18 cellular contexts compared by ENCODE assay signal in genomic region chr17:31789707-31790505, GRCh38.
DNase-seq lines count a peak whose midpoint lies in the region; ATAC-seq and TF ChIP-seq lines count a peak whose summit lies in the region.
"Had no signal": no experiment of that assay in that cellular context is flagged by ENCODE, and none has a peak within 500 bp of the region (broad histone marks: within the 10 kb centered on the region; RNA-seq: fewer than 3 reads in every experiment).

No MANE protein-coding gene starts in this region.

- TF ChIP-seq CTCF in HFFc6 (IDR thresholded peaks at IDR 0.05), result no peak

- H2AK5ac ChIP-seq in neuronal stem cell (ENCODE audit: low read depth, low read length), result no peak overlapping the region

- no peak overlapping the region for H3K4ac ChIP-seq in neuronal stem cell (ENCODE audit: low read length)

- ATAC-seq in activated naive CD8-positive, alpha-beta T cell treated with anti-CD3 and anti-CD28 coated beads, Interleukin-2, amount 50 U/mL, for 24 hours, result peak; percentile 33
- peak; percentile 53 for ATAC-seq in stimulated activated naive CD8-positive, alpha-beta T cell treated with anti-CD3 and anti-CD28 coated beads, Interleukin-15, amount 100 ng/mL, for 72 hours
- no peak for ATAC-seq in GM19452 (IDR thresholded peaks at IDR 0.05; ENCODE audit: unreplicated experiment)

- H3K23ac ChIP-seq in neuronal stem cell (ENCODE audit: low read depth, low read length, poor library complexity), result no peak overlapping the region

- DNase-seq in activated naive CD8-positive, alpha-beta T cell treated with anti-CD3 and anti-CD28 coated beads, Interleukin-2, amount 50 U/mL, for 24 hours, result peak; percentile 7
- DNase-seq in activated naive CD8-positive, alpha-beta T cell treated with anti-CD3 and anti-CD28 coated beads for 36 hours, result no peak
- no peak for DNase-seq in HFFc6
- DNase-seq in stimulated activated naive CD8-positive, alpha-beta T cell treated with anti-CD3 and anti-CD28 coated beads, Interleukin-15, amount 100 ng/mL, for 72 hours, result no peak
- no peak for DNase-seq in neuronal stem cell (ENCODE audit: low spot score)
- DNase-seq in activated gamma-delta T cell treated with Interleukin-2 at 50 U/mL for 16 hours, result no peak
- DNase-seq: DND-41, GDM1, GOT3, Karpas-422, NCI-H1417, NCI-H1930, NCI-H2171, NCI-H446, RPMI8226 had no signal

- H3K36me3 ChIP-seq in neuronal stem cell (replicated peaks in 1 of 2; ENCODE audit: control insufficient read depth in 2 of 2, insufficient read depth in 2 of 2, low read length in 2 of 2), result no peaks in the 10 kb centered on the region

- no peak overlapping the region for H4K91ac ChIP-seq in neuronal stem cell (ENCODE audit: low read depth, low read length, poor library complexity)

- no peak overlapping the region for H3K27ac ChIP-seq in neuronal stem cell (replicated peaks; ENCODE audit: low read length)
- H3K27ac ChIP-seq: 22Rv1 had no signal

- no peak overlapping the region for H4K8ac ChIP-seq in neuronal stem cell (ENCODE audit: low read depth, low read length)

- H3K27me3 Mint-ChIP-seq in activated naive CD8-positive, alpha-beta T cell treated with anti-CD3 and anti-CD28 coated beads, Interleukin-2, amount 50 U/mL, for 24 hours, result no peaks in the 10 kb centered on the region
- H3K27me3 Mint-ChIP-seq in activated naive CD8-positive, alpha-beta T cell treated with anti-CD3 and anti-CD28 coated beads for 36 hours, result no peaks in the 10 kb centered on the region
- H3K27me3 Mint-ChIP-seq in HFFc6 (ENCODE audit: insufficient read depth), result no peaks in the 10 kb centered on the region; the same call in 1 of the 2 replicates
- peaks cover 13% of the 10 kb centered on the region for H3K27me3 Mint-ChIP-seq in dendritic cell treated with granulocyte-macrophage colony-stimulating factor and Interleukin-4, amounts not matched to agents 40 ng/mL and 50 ng/mL, for 4 days
- peaks cover 21% of the 10 kb centered on the region for H3K27me3 Mint-ChIP-seq in stimulated activated naive CD8-positive, alpha-beta T cell treated with anti-CD3 and anti-CD28 coated beads, Interleukin-15, amount 100 ng/mL, for 72 hours

- H3K27ac Mint-ChIP-seq in activated naive CD8-positive, alpha-beta T cell treated with anti-CD3 and anti-CD28 coated beads, Interleukin-2, amount 50 U/mL, for 24 hours, result no peak overlapping the region
- H3K27ac Mint-ChIP-seq in activated naive CD8-positive, alpha-beta T cell treated with anti-CD3 and anti-CD28 coated beads for 36 hours, result no peak overlapping the region
- 0 out of 2 replicates have a peak overlapping the region, but pooled peaks have one; percentile 50 for H3K27ac Mint-ChIP-seq in HFFc6
- H3K27ac Mint-ChIP-seq in dendritic cell treated with granulocyte-macrophage colony-stimulating factor and Interleukin-4, amounts not matched to agents 40 ng/mL and 50 ng/mL, for 4 days, result peak overlapping the region; percentile 34
- peak overlapping the region in 1 of 2 donors; percentile 42 for H3K27ac Mint-ChIP-seq in stimulated activated naive CD8-positive, alpha-beta T cell treated with anti-CD3 and anti-CD28 coated beads, Interleukin-15, amount 100 ng/mL, for 72 hours

- no peaks in the 10 kb centered on the region for H3K9me3 Mint-ChIP-seq in activated naive CD8-positive, alpha-beta T cell treated with anti-CD3 and anti-CD28 coated beads, Interleukin-2, amount 50 U/mL, for 24 hours
- no peaks in the 10 kb centered on the region for H3K9me3 Mint-ChIP-seq in activated naive CD8-positive, alpha-beta T cell treated with anti-CD3 and anti-CD28 coated beads for 36 hours
- H3K9me3 Mint-ChIP-seq in HFFc6, result 0 out of 2 replicates have a peak, but pooled peaks cover 5% of the 10 kb centered on the region
- no peaks in the 10 kb centered on the region for H3K9me3 Mint-ChIP-seq in dendritic cell treated with granulocyte-macrophage colony-stimulating factor and Interleukin-4, amounts not matched to agents 40 ng/mL and 50 ng/mL, for 4 days
- H3K9me3 Mint-ChIP-seq in stimulated activated naive CD8-positive, alpha-beta T cell treated with anti-CD3 and anti-CD28 coated beads, Interleukin-15, amount 100 ng/mL, for 72 hours, result no peaks in the 10 kb centered on the region

- no peaks in the 10 kb centered on the region for H3K4me1 ChIP-seq in neuronal stem cell (ENCODE audit: control insufficient read depth in 2 of 2, insufficient read depth in 1 of 2, low read depth in 1 of 2, low read length in 2 of 2)

- no peak overlapping the region for H3K18ac ChIP-seq in neuronal stem cell (ENCODE audit: low read length)

- no peak overlapping the region for H2BK5ac ChIP-seq in neuronal stem cell (ENCODE audit: low read length)

- H3K9me3 ChIP-seq in neuronal stem cell (replicated peaks in 1 of 2; ENCODE audit: control insufficient read depth in 2 of 2, insufficient read depth in 1 of 2, low read depth in 1 of 2, low read length in 2 of 2), result no peaks in the 10 kb centered on the region

- H3K27me3 ChIP-seq in neuronal stem cell (ENCODE audit: control insufficient read depth in 3 of 3, insufficient read depth in 3 of 3, low read depth in 1 of 3, low read length in 3 of 3), result peaks cover 0 to 4% (median 0%) of the 10 kb centered on the region in 3 experiments

- no peak overlapping the region for H2BK120ac ChIP-seq in neuronal stem cell (ENCODE audit: low read depth, low read length)

- no peak overlapping the region for H2BK15ac ChIP-seq in neuronal stem cell (ENCODE audit: low read length)

- WGBS in neuronal stem cell (ENCODE audit: extremely low coverage in 2 of 2, insufficient read length in 2 of 2, insufficient replicate concordance in 1 of 2), 2 donors, result no CpG with 5 or more reads among the region's 12 CpGs

- H2AFZ ChIP-seq in neuronal stem cell (ENCODE audit: low read length), result no peak overlapping the region

- no peaks in the 10 kb centered on the region for H3K79me1 ChIP-seq in neuronal stem cell (ENCODE audit: low read depth, low read length)

- H3K4me3 ChIP-seq in neuronal stem cell (ENCODE audit: low read length in 2 of 2), result no peak overlapping the region

- no peaks in the 10 kb centered on the region for H3K36me3 Mint-ChIP-seq in activated naive CD8-positive, alpha-beta T cell treated with anti-CD3 and anti-CD28 coated beads, Interleukin-2, amount 50 U/mL, for 24 hours (ENCODE audit: low read depth)
- H3K36me3 Mint-ChIP-seq in activated naive CD8-positive, alpha-beta T cell treated with anti-CD3 and anti-CD28 coated beads for 36 hours, result no peaks in the 10 kb centered on the region
- H3K36me3 Mint-ChIP-seq in HFFc6 (ENCODE audit: low read depth), result peaks cover 8% of the 10 kb centered on the region
- H3K36me3 Mint-ChIP-seq in dendritic cell treated with granulocyte-macrophage colony-stimulating factor and Interleukin-4, amounts not matched to agents 40 ng/mL and 50 ng/mL, for 4 days (ENCODE audit: low read depth), result no peaks in the 10 kb centered on the region

- intact Hi-C loops in dendritic cell treated with granulocyte-macrophage colony-stimulating factor and Interleukin-4, amounts not matched to agents 40 ng/mL and 50 ng/mL, for 4 days (cut with micrococcal nuclease), result no loop called here

- H3K14ac ChIP-seq in neuronal stem cell (ENCODE audit: low read length), result no peak overlapping the region

- H3K4me3 Mint-ChIP-seq in activated naive CD8-positive, alpha-beta T cell treated with anti-CD3 and anti-CD28 coated beads, Interleukin-2, amount 50 U/mL, for 24 hours, result no peak overlapping the region
- no peak overlapping the region for H3K4me3 Mint-ChIP-seq in activated naive CD8-positive, alpha-beta T cell treated with anti-CD3 and anti-CD28 coated beads for 36 hours
- H3K4me3 Mint-ChIP-seq in HFFc6, result no peak overlapping the region
- no peak overlapping the region for H3K4me3 Mint-ChIP-seq in dendritic cell treated with granulocyte-macrophage colony-stimulating factor and Interleukin-4, amounts not matched to agents 40 ng/mL and 50 ng/mL, for 4 days
- no peak overlapping the region for H3K4me3 Mint-ChIP-seq in stimulated activated naive CD8-positive, alpha-beta T cell treated with anti-CD3 and anti-CD28 coated beads, Interleukin-15, amount 100 ng/mL, for 72 hours

- H2BK12ac ChIP-seq in neuronal stem cell (ENCODE audit: low read length), result no peak overlapping the region

- H3K4me2 ChIP-seq in neuronal stem cell (ENCODE audit: insufficient read depth, low read length, poor library complexity, severe bottlenecking), result no peak overlapping the region

- H3K4me1 Mint-ChIP-seq in activated naive CD8-positive, alpha-beta T cell treated with anti-CD3 and anti-CD28 coated beads, Interleukin-2, amount 50 U/mL, for 24 hours, result peaks cover 6% of the 10 kb centered on the region
- peaks cover 5% of the 10 kb centered on the region for H3K4me1 Mint-ChIP-seq in activated naive CD8-positive, alpha-beta T cell treated with anti-CD3 and anti-CD28 coated beads for 36 hours
- H3K4me1 Mint-ChIP-seq in HFFc6 (ENCODE audit: low read depth), result peaks cover 30% of the 10 kb centered on the region
- H3K4me1 Mint-ChIP-seq in dendritic cell treated with granulocyte-macrophage colony-stimulating factor and Interleukin-4, amounts not matched to agents 40 ng/mL and 50 ng/mL, for 4 days (ENCODE audit: low read depth), result peaks cover 17% of the 10 kb centered on the region
- peaks cover 13% of the 10 kb centered on the region for H3K4me1 Mint-ChIP-seq in stimulated activated naive CD8-positive, alpha-beta T cell treated with anti-CD3 and anti-CD28 coated beads, Interleukin-15, amount 100 ng/mL, for 72 hours

- H3K9ac ChIP-seq in neuronal stem cell (ENCODE audit: low read depth, low read length, poor library complexity), result no peak overlapping the region

Comparison
In these comparisons a context has a peak if more than half of its experiments do, and no peak if none do; other contexts are left out.
1. H3K27ac Mint-ChIP-seq: peak in HFFc6 (single experiment) and dendritic cell treated with granulocyte-macrophage colony-stimulating factor and Interleukin-4, amounts not matched to agents 40 ng/mL and 50 ng/mL, for 4 days (single experiment); none in activated naive CD8-positive, alpha-beta T cell treated with anti-CD3 and anti-CD28 coated beads, Interleukin-2, amount 50 U/mL, for 24 hours (single experiment) and activated naive CD8-positive, alpha-beta T cell treated with anti-CD3 and anti-CD28 coated beads for 36 hours (single experiment).